ENCODE assay signal across 21 cellular contexts in genomic region chr13:90237852-90238251, GRCh38.
"Had no signal": no experiment of that assay in that cellular context is flagged by ENCODE, and none has a peak within 500 bp of the region (broad histone marks: within the 10 kb centered on the region; RNA-seq: fewer than 3 reads in every experiment).

No MANE protein-coding gene starts in this region.

- H3K9me3 ChIP-seq: lower lobe of right lung, prostate gland, right atrium auricular region, testis, tibial artery, upper lobe of left lung had no signal

- DNase-seq: cortex of kidney; effector memory CD8-positive, alpha-beta T cell; hypothalamus; immature natural killer cell; kidney glomerular epithelial cell; left ventricle myocardium superior; lower lobe of right lung; naive thymus-derived CD8-positive, alpha-beta T cell; nephron progenitor cell; stimulated activated CD4-positive, alpha-beta T cell treated with anti-CD3 and anti-CD28 coated beads, Interleukin-2, amount 100 ng/mL, for 24 hours; stimulated activated CD4-positive, alpha-beta T cell treated with anti-CD3 and anti-CD28 coated beads, Interleukin-4, amount 100 ng/mL, for 24 hours; stimulated activated naive CD4-positive, alpha-beta T cell treated with Interleukin-2 at 50 U/mL for 16 hours; substantia nigra; testis; tibial artery; upper lobe of left lung had no signal

- H3K4me1 Mint-ChIP-seq: immature natural killer cell; naive thymus-derived CD8-positive, alpha-beta T cell; stimulated activated effector memory CD8-positive, alpha-beta T cell treated with anti-CD3 and anti-CD28 coated beads, Interleukin-12 subunit alpha, Interleukin-12 subunit beta, amount 100 ng/mL, for 72 hours had no signal

- H3K36me3 ChIP-seq: lower lobe of right lung, prostate gland, right atrium auricular region, tibial artery, upper lobe of left lung had no signal

- H3K4me3 ChIP-seq: lower lobe of right lung, prostate gland, right atrium auricular region, testis, tibial artery, upper lobe of left lung had no signal

- H3K4me1 ChIP-seq: lower lobe of right lung, prostate gland, right atrium auricular region, testis, tibial artery, upper lobe of left lung had no signal

- H3K27ac Mint-ChIP-seq: effector memory CD8-positive, alpha-beta T cell; immature natural killer cell; naive thymus-derived CD8-positive, alpha-beta T cell; nephron progenitor cell; stimulated activated effector memory CD8-positive, alpha-beta T cell treated with anti-CD3 and anti-CD28 coated beads, Interleukin-12 subunit alpha, Interleukin-12 subunit beta, amount 100 ng/mL, for 72 hours had no signal

- H3K4me3 Mint-ChIP-seq: effector memory CD8-positive, alpha-beta T cell; immature natural killer cell; naive thymus-derived CD8-positive, alpha-beta T cell; nephron progenitor cell; stimulated activated effector memory CD8-positive, alpha-beta T cell treated with anti-CD3 and anti-CD28 coated beads, Interleukin-12 subunit alpha, Interleukin-12 subunit beta, amount 100 ng/mL, for 72 hours had no signal

- H3K9me3 Mint-ChIP-seq: nephron progenitor cell had no signal

- H3K27me3 ChIP-seq: right atrium auricular region, testis, tibial artery, upper lobe of left lung had no signal

- H3K27ac ChIP-seq: lower lobe of right lung, prostate gland, right atrium auricular region, testis, tibial artery, upper lobe of left lung had no signal

- H3K36me3 Mint-ChIP-seq: immature natural killer cell; naive thymus-derived CD8-positive, alpha-beta T cell; stimulated activated effector memory CD8-positive, alpha-beta T cell treated with anti-CD3 and anti-CD28 coated beads, Interleukin-12 subunit alpha, Interleukin-12 subunit beta, amount 100 ng/mL, for 72 hours had no signal

- ATAC-seq: effector memory CD8-positive, alpha-beta T cell; left ventricle myocardium superior; lower lobe of right lung; naive thymus-derived CD8-positive, alpha-beta T cell; sciatic nerve; stimulated activated effector memory CD8-positive, alpha-beta T cell treated with anti-CD3 and anti-CD28 coated beads, Interleukin-12 subunit alpha, Interleukin-12 subunit beta, amount 100 ng/mL, for 72 hours had no signal

- H3K27me3 Mint-ChIP-seq: effector memory CD8-positive, alpha-beta T cell; naive thymus-derived CD8-positive, alpha-beta T cell had no signal

- FAIRE-seq: urothelium cell line had no signal
